Comparison of ENCODE assay signal across 17 cellular contexts in the genomic region with DNA sequence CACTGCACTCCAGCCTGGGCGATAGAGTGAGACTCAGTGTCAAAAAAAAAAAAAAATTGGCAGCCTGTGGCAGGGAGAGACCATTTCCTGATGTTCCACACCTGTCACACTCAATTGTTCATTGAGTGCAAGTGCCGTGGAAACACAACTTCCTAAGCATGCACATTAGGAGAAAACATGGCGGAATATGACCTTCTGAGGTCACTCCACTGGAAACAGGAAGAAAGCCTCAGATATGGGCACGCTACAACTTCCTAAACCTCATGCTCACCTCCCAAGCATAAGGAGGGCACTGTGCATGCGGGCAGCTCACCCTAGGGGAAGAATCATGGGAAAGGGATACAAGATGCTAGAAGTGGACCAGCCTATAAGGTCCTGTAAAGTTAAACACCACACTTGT. TPM values are rescaled to one million over a fixed set of nuclear protein-coding genes. Genes with fewer than 3 reads are reported as not detected.
A peak's percentile ranks its signal among the peaks of the same experiment; 100 is the strongest.
DNase-seq lines count a peak whose midpoint lies in the region; ATAC-seq, FAIRE-seq and TF ChIP-seq lines count a peak whose summit lies in the region.
"Had no signal": no experiment of that assay in that cellular context is flagged by ENCODE, and none has a peak within 500 bp of the region (broad histone marks: within the 10 kb centered on the region; RNA-seq: fewer than 3 reads in every experiment).

No MANE protein-coding gene starts in this region.

- TF ChIP-seq EP300 in HepG2 (IDR thresholded peaks at IDR 0.05; ENCODE audit: low read depth in 2 of 2, low read length in 2 of 2): no peak
- no peak for TF ChIP-seq EP300 in HepG2 (CRISPR knock-in tag; IDR thresholded peaks at IDR 0.05; ENCODE audit: borderline replicate concordance)

- H3K9ac ChIP-seq in liver (ENCODE audit: low read depth in 1 of 2, low read length in 2 of 2): no peak overlapping the region
- H3K9ac ChIP-seq in HepG2 (ENCODE audit: insufficient read depth, low read depth, low read length): no peak overlapping the region

- TF ChIP-seq RAD21 in liver (IDR thresholded peaks at IDR 0.05) (no peak), HepG2 (CRISPR knock-in tag; IDR thresholded peaks at IDR 0.05) (no peak)

- H4K20me1 ChIP-seq in HepG2 (ENCODE audit: insufficient read depth, low read length): no peaks in the 10 kb centered on the region

- H3K27ac ChIP-seq in liver (ENCODE audit: low read depth in 1 of 2, low read length in 2 of 2) (no peak overlapping the region), HepG2 (ENCODE audit: extremely low read length, insufficient read depth, low read length) (no peak overlapping the region)
- H3K27ac ChIP-seq: C4-2B, HL-60 had no signal

- H2AFZ ChIP-seq in HepG2 (ENCODE audit: low read length): no peak overlapping the region
- H2AFZ ChIP-seq: GM23338 had no signal

- H3K36me3 ChIP-seq in liver (ENCODE audit: control insufficient read depth in 4 of 4, insufficient read depth in 3 of 4, low read depth in 1 of 4, low read length in 3 of 4) (no peaks in the 10 kb centered on the region), HepG2 (replicated peaks in 1 of 2; ENCODE audit: control insufficient read depth in 1 of 2, insufficient read depth in 2 of 2, low read length in 2 of 2) (no peaks in the 10 kb centered on the region)

- BruUV-seq in HepG2 (replicated peaks; lab: Mats Ljungman, UMichigan): no TSS peak

- H3K79me2 ChIP-seq in HepG2 (ENCODE audit: insufficient read depth, low read length): no peaks in the 10 kb centered on the region

- FAIRE-seq in HepG2 (lab: Jason Lieb, UNC): no peak
- FAIRE-seq: D721Med, H54 had no signal

- DNase-seq in HepG2 (ENCODE audit: low spot score): no peak
- peak; percentile 81 for DNase-seq in dermis blood vessel endothelial cell
- no peak for DNase-seq in left lobe of liver (ENCODE audit: low spot score)
- DNase-seq in effector CD8-positive, alpha-beta T cell (lab: John Stamatoyannopoulos, UW): no peak
- no peak for DNase-seq in NCI-H187 treated with DMSO at 0.1 percent for 48 hours (lab: John Stamatoyannopoulos, UW)
- no peak for DNase-seq in activated CD4-positive, alpha-beta T cell treated with anti-CD3 and anti-CD28 coated beads, Interleukin-2, amount 50 U/mL, for 4 hours
- DNase-seq: 8988T; Caco-2; CD4-positive, alpha-beta T cell; GDM1; HCEC 1CT had no signal

- no peak for TF ChIP-seq CTCF in liver (IDR thresholded peaks at IDR 0.05; ENCODE audit: low read depth, low read length, missing input control)
- no peak for TF ChIP-seq CTCF in HepG2 (CRISPR knock-in tag; IDR thresholded peaks at IDR 0.05)

- ATAC-seq in HepG2 (no peak), left lobe of liver (peak; percentile 31)
- ATAC-seq: GM23338 had no signal

- no peak for TF ChIP-seq POLR2A in HepG2 (IDR thresholded peaks at IDR 0.05; ENCODE audit: insufficient read depth in 1 of 2, low read depth in 2 of 2, low read length in 2 of 2)

- H3K27me3 ChIP-seq in liver (ENCODE audit: control insufficient read depth in 4 of 4, insufficient read depth in 4 of 4, low read length in 3 of 4) (no peaks in the 10 kb centered on the region), HepG2 (ENCODE audit: control insufficient read depth in 1 of 2, insufficient read depth in 2 of 2, low read length in 2 of 2) (no peaks in the 10 kb centered on the region)

- WGBS in liver: 83% methylated on average over 5 of the region's 5 CpGs
- WGBS in HepG2 (ENCODE audit: low lambda C conversion rate): 77% methylated on average over 5 of the region's 5 CpGs

- H3K4me3 ChIP-seq in liver (ENCODE audit: low read depth in 1 of 3, low read length in 3 of 3): no peak overlapping the region
- H3K4me3 ChIP-seq in HepG2 (replicated peaks in 1 of 3; ENCODE audit: insufficient read depth in 1 of 3, low read depth in 2 of 3, low read length in 3 of 3): no peak overlapping the region
- H3K4me3 ChIP-seq: GM23338 had no signal

- in situ Hi-C loops in HepG2 (cut with HindIII; ENCODE audit: extremely low pct_ligation_motif_present, low pct_unique_long_range_greater_than_20kb): no loop called here

- peaks cover 0 to 21% (median 8%) of the 10 kb centered on the region in 4 donors for H3K4me1 ChIP-seq in liver (ENCODE audit: control insufficient read depth in 4 of 4, insufficient read depth in 4 of 4, low read length in 3 of 4)
- peaks cover 41% of the 10 kb centered on the region for H3K4me1 ChIP-seq in HepG2 (ENCODE audit: insufficient read depth, low read length)

- H3K9me3 ChIP-seq in liver (ENCODE audit: control insufficient read depth in 4 of 4, low read length in 3 of 4) (no peaks in the 10 kb centered on the region), HepG2 (ENCODE audit: low read length) (no peaks in the 10 kb centered on the region)
- H3K9me3 ChIP-seq: Caco-2 had no signal

- intact Hi-C loops in HepG2 (cut with micrococcal nuclease; ENCODE audit: unreplicated experiment): no loop called here

- POLR2A ChIA-PET in HepG2 (lab: Yijun Ruan, JAX): no interaction called here

- H3K4me2 ChIP-seq in HepG2 (ENCODE audit: low read depth, low read length): no peak overlapping the region
- H3K4me2 ChIP-seq: GM23338 had no signal

- CTCF ChIA-PET in HepG2 (lab: Yijun Ruan, JAX; ENCODE audit: low intra/inter-chr PET ratio, low total read pairs): no interaction called here

TF ChIP-seq in liver, 16 proteins besides CTCF, POLR2A, EP300 and RAD21 (continues in another document):
- TF ChIP-seq TAF1 (conservative IDR thresholded peaks at IDR 0.05): no peak
- TF ChIP-seq NR2F2 (IDR thresholded peaks at IDR 0.05): peak; percentile 26
- TF ChIP-seq FOXA2 (IDR thresholded peaks at IDR 0.05): no peak
- TF ChIP-seq EGR1 (IDR thresholded peaks at IDR 0.05; ENCODE audit: low read depth in 2 of 2): no peak
- TF ChIP-seq FOXA1 (IDR thresholded peaks at IDR 0.05): no peak
- TF ChIP-seq, protein P1, sequence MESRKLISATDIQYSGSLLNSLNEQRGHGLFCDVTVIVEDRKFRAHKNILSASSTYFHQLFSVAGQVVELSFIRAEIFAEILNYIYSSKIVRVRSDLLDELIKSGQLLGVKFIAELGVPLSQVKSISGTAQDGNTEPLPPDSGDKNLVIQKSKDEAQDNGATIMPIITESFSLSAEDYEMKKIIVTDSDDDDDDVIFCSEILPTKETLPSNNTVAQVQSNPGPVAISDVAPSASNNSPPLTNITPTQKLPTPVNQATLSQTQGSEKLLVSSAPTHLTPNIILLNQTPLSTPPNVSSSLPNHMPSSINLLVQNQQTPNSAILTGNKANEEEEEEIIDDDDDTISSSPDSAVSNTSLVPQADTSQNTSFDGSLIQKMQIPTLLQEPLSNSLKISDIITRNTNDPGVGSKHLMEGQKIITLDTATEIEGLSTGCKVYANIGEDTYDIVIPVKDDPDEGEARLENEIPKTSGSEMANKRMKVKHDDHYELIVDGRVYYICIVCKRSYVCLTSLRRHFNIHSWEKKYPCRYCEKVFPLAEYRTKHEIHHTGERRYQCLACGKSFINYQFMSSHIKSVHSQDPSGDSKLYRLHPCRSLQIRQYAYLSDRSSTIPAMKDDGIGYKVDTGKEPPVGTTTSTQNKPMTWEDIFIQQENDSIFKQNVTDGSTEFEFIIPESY (IDR thresholded peaks at IDR 0.05): no peak
- no peak for TF ChIP-seq RXRA (IDR thresholded peaks at IDR 0.05)

TF ChIP-seq in HepG2, 621 proteins besides CTCF, POLR2A, EP300 and RAD21 (continues in another document):
- TF ChIP-seq ZNF720 (CRISPR knock-in tag; IDR thresholded peaks at IDR 0.05) (no peak), SIX1 (CRISPR knock-in tag; IDR thresholded peaks at IDR 0.05; ENCODE audit: borderline replicate concordance) (no peak), NFRKB (IDR thresholded peaks at IDR 0.05) (no peak), ZNF496 (CRISPR knock-in tag; IDR thresholded peaks at IDR 0.05; ENCODE audit: insufficient replicate concordance) (no peak), ZNF354B (CRISPR knock-in tag; IDR thresholded peaks at IDR 0.05) (no peak), ADNP (CRISPR knock-in tag; IDR thresholded peaks at IDR 0.05) (no peak), SETDB1 (CRISPR knock-in tag; IDR thresholded peaks at IDR 0.05; ENCODE audit: borderline replicate concordance) (no peak)

RNA-seq across cellular contexts. Expression of a gene that starts 28.5 kb away (rescaled TPM):
- 10 to 100 TPM; 49.9 to 62.7 TPM for total RNA-seq in liver
- 100 to 1,000 TPM; 142 to 165 TPM for polyA plus RNA-seq in liver
- total RNA-seq in HepG2 (2016; rRNA removed; fragmentation: Illumina TruSeq; extraction: Trizol): 57.9 and 111 TPM in 2 replicates
- total RNA-seq in HepG2 (2016; cell fraction: cytosol; rRNA removed; fragmentation: Illumina TruSeq; extraction: Trizol; ENCODE audit: low read depth): 64.5 and 76.9 TPM in 2 replicates
- 52.0 and 103 TPM in 2 replicates for total RNA-seq in HepG2 (2016; cell fraction: insoluble cytoplasmic fraction; rRNA removed; fragmentation: Illumina TruSeq; extraction: Trizol)
- 78.1 and 98.3 TPM in 2 replicates for total RNA-seq in HepG2 (2016; cell fraction: membrane; rRNA removed; fragmentation: Illumina TruSeq; extraction: Trizol)
- 96.6 and 113 TPM in 2 replicates for total RNA-seq in HepG2 (2016; cell fraction: nucleus; rRNA removed; fragmentation: Illumina TruSeq; extraction: Trizol)
- polyA plus RNA-seq in HepG2 (2011; rRNA removed): 77.7 and 78.8 TPM in 2 replicates
- polyA plus RNA-seq in HepG2 (2011; cell fraction: cytosol; rRNA removed): 125 and 154 TPM in 2 replicates
- polyA plus RNA-seq in HepG2 (2011; cell fraction: nucleus; rRNA removed): 95.3 and 97.6 TPM in 2 replicates
- polyA plus RNA-seq in HepG2 (2012): 165 and 308 TPM in 2 replicates
- 210 and 248 TPM in 2 replicates for polyA plus RNA-seq in HepG2 (2016; cell fraction: cytosol; fragmentation: Illumina TruSeq; extraction: Trizol; ENCODE audit: low read depth)
- 125 and 147 TPM in 2 replicates for polyA plus RNA-seq in HepG2 (2016; cell fraction: insoluble cytoplasmic fraction; fragmentation: Illumina TruSeq; extraction: Trizol; ENCODE audit: low read depth)
- polyA plus RNA-seq in HepG2 (2016; cell fraction: membrane; fragmentation: Illumina TruSeq; extraction: Trizol; ENCODE audit: low read depth): 191 and 218 TPM in 2 replicates
- 304 and 330 TPM in 2 replicates for polyA plus RNA-seq in HepG2 (2016; cell fraction: nucleus; fragmentation: Illumina TruSeq; extraction: Trizol; ENCODE audit: insufficient read depth, low read depth)
- 27.9 and 30.5 TPM in 2 replicates for polyA minus RNA-seq in HepG2 (2011; rRNA and poly(A)+ RNA removed; ENCODE audit: low replicate concordance)
- 59.3 and 60.8 TPM in 2 replicates for polyA minus RNA-seq in HepG2 (2011; cell fraction: cytosol; rRNA and poly(A)+ RNA removed)
- 32.6 TPM in 2 replicates for polyA minus RNA-seq in HepG2 (2011; cell fraction: nucleus; rRNA and poly(A)+ RNA removed)
- 194 and 216 TPM in 2 replicates for total RNA-seq in dermis blood vessel endothelial cell
- total RNA-seq in left lobe of liver: 152 TPM
